17 cellular contexts compared by ENCODE assay signal in genomic region chr16:57482845-57483545, GRCh38. TPM values are rescaled to one million over a fixed set of nuclear protein-coding genes. Genes with fewer than 3 reads are reported as not detected.
DNase-seq lines count a peak whose midpoint lies in the region; ATAC-seq and TF ChIP-seq lines count a peak whose summit lies in the region.
"Had no signal": no experiment of that assay in that cellular context is flagged by ENCODE, and none has a peak within 500 bp of the region (broad histone marks: within the 10 kb centered on the region; RNA-seq: fewer than 3 reads in every experiment).

No MANE protein-coding gene starts in this region.

- H3K36me3 ChIP-seq in neural progenitor cell, result no peaks in the 10 kb centered on the region
- H3K36me3 ChIP-seq: SJCRH30 had no signal

- no peak for TF ChIP-seq CTCF in endothelial cell (IDR thresholded peaks at IDR 0.05; ENCODE audit: unreplicated experiment)
- TF ChIP-seq CTCF in neural progenitor cell (IDR thresholded peaks at IDR 0.05), result no peak
- TF ChIP-seq CTCF in type B pancreatic cell (conservative IDR thresholded peaks at IDR 0.05), result no peak

- H3K4me3 Mint-ChIP-seq in endothelial cell (ENCODE audit: unreplicated experiment) (peak overlapping the region; percentile 47), neural progenitor cell (peak overlapping the region; percentile 48), type B pancreatic cell (peak overlapping the region; percentile 61)

- H3K27me3 ChIP-seq in neural progenitor cell, result peaks cover 22% of the 10 kb centered on the region

- no peaks in the 10 kb centered on the region for H3K79me2 ChIP-seq in neural progenitor cell (ENCODE audit: low read depth)

- peaks cover 23% of the 10 kb centered on the region for H3K4me1 ChIP-seq in neural progenitor cell
- H3K4me1 ChIP-seq: SJCRH30 had no signal

- H3K27me3 Mint-ChIP-seq in endothelial cell (ENCODE audit: unreplicated experiment), result peaks cover 15% of the 10 kb centered on the region
- H3K27me3 Mint-ChIP-seq in neural progenitor cell (ENCODE audit: insufficient read depth, low read depth), result peaks cover 9% of the 10 kb centered on the region
- H3K27me3 Mint-ChIP-seq in type B pancreatic cell, result no peaks in the 10 kb centered on the region

- DNase-seq in activated effector memory CD4-positive, alpha-beta T cell treated with anti-CD3 and anti-CD28 coated beads, Interleukin-2, amount 50 U/mL, for 16 hours, result peak; percentile 60
- no peak for DNase-seq in activated effector memory CD4-positive, alpha-beta T cell treated with Interleukin-2 at 50 U/mL for 16 hours
- no peak for DNase-seq in endothelial cell (ENCODE audit: low spot score)
- DNase-seq in neural progenitor cell (ENCODE audit: low spot score), result no peak
- no peak for DNase-seq in type B pancreatic cell (ENCODE audit: extremely low spot score, unreplicated experiment)
- DNase-seq in NCI-H1105 (lab: John Stamatoyannopoulos, UW), result no peak
- DNase-seq: GF-D8, GOT3, NCI-H1417, NCI-H1930, NCI-H2171, NCI-H748 treated with DMSO at 0.1 percent for 48 hours, PC-3, SJCRH30 had no signal

- no peak overlapping the region for H2AFZ ChIP-seq in neural progenitor cell (replicated peaks)

- H3K9me3 Mint-ChIP-seq in endothelial cell (ENCODE audit: unreplicated experiment), result no peaks in the 10 kb centered on the region
- H3K9me3 Mint-ChIP-seq in neural progenitor cell, result no peaks in the 10 kb centered on the region
- H3K9me3 Mint-ChIP-seq in type B pancreatic cell, result no peaks in the 10 kb centered on the region

- no peaks in the 10 kb centered on the region for H4K20me1 ChIP-seq in neural progenitor cell (ENCODE audit: low read depth)

- no peak overlapping the region for H3K27ac Mint-ChIP-seq in endothelial cell (ENCODE audit: unreplicated experiment)
- no peak overlapping the region for H3K27ac Mint-ChIP-seq in neural progenitor cell
- no peak overlapping the region for H3K27ac Mint-ChIP-seq in type B pancreatic cell

- no peak overlapping the region for H3K27ac ChIP-seq in neural progenitor cell
- H3K27ac ChIP-seq: RWPE1, SJCRH30 had no signal

- no peaks in the 10 kb centered on the region for H3F3A ChIP-seq in neural progenitor cell (ENCODE audit: low read depth)

- peaks cover 32% of the 10 kb centered on the region for H3K4me1 Mint-ChIP-seq in endothelial cell (ENCODE audit: unreplicated experiment)
- H3K4me1 Mint-ChIP-seq in neural progenitor cell, result peaks cover 44% of the 10 kb centered on the region
- H3K4me1 Mint-ChIP-seq in type B pancreatic cell (ENCODE audit: unreplicated experiment), result peaks cover 48% of the 10 kb centered on the region

- no peak overlapping the region for H3K4me2 ChIP-seq in neural progenitor cell

- ATAC-seq in HG03571 (IDR thresholded peaks at IDR 0.05; ENCODE audit: unreplicated experiment), result no peak
- no peak for ATAC-seq in HG03378 (IDR thresholded peaks at IDR 0.05; ENCODE audit: unreplicated experiment)
- ATAC-seq: PC-3 had no signal

- H3K9ac ChIP-seq in neural progenitor cell, result no peak overlapping the region

- peaks cover 5% of the 10 kb centered on the region for H3K36me3 Mint-ChIP-seq in endothelial cell (ENCODE audit: low read depth, unreplicated experiment)
- H3K36me3 Mint-ChIP-seq in neural progenitor cell, result no peaks in the 10 kb centered on the region
- no peaks in the 10 kb centered on the region for H3K36me3 Mint-ChIP-seq in type B pancreatic cell

- H3K9me3 ChIP-seq in neural progenitor cell (ENCODE audit: low read depth), result no peaks in the 10 kb centered on the region
- H3K9me3 ChIP-seq: SJCRH30 had no signal

- H3K4me3 ChIP-seq in neural progenitor cell, result no peak overlapping the region
- H3K4me3 ChIP-seq: SJCRH30 had no signal

RNA-seq across cellular contexts. Expression of gene DOK4, which starts 3.3 kb away (rescaled TPM):
- total RNA-seq in endothelial cell (ENCODE audit: unreplicated experiment) (69.4 TPM), neural progenitor cell (ENCODE audit: low replicate concordance) (10.5 and 27.4 TPM in 2 replicates), type B pancreatic cell (ENCODE audit: low replicate concordance) (33.3 and 72.0 TPM in 2 replicates)

RNA-seq across cellular contexts. Expression of gene POLR2C, which starts 20.5 kb away (rescaled TPM):
- 52.1 TPM for total RNA-seq in endothelial cell (ENCODE audit: unreplicated experiment)
- total RNA-seq in neural progenitor cell (ENCODE audit: low replicate concordance), result 58.4 and 97.4 TPM in 2 replicates
- total RNA-seq in type B pancreatic cell (ENCODE audit: low replicate concordance), result 63.0 and 70.5 TPM in 2 replicates

RNA-seq across cellular contexts. Expression of gene COQ9, which starts 35.7 kb away (rescaled TPM):
- total RNA-seq in endothelial cell (ENCODE audit: unreplicated experiment), result 23.1 TPM
- 20.2 and 20.3 TPM in 2 replicates for total RNA-seq in neural progenitor cell (ENCODE audit: low replicate concordance)
- total RNA-seq in type B pancreatic cell (ENCODE audit: low replicate concordance), result 73.1 and 96.0 TPM in 2 replicates

RNA-seq across cellular contexts. Expression of gene CIAPIN1, which starts 35.8 kb away (rescaled TPM):
- total RNA-seq in endothelial cell (ENCODE audit: unreplicated experiment) (82.6 TPM), neural progenitor cell (ENCODE audit: low replicate concordance) (89.2 and 95.9 TPM in 2 replicates), type B pancreatic cell (ENCODE audit: low replicate concordance) (68.2 and 73.7 TPM in 2 replicates)

RNA-seq across cellular contexts. Expression of gene CCDC102A, which starts 53.4 kb away (rescaled TPM):
- total RNA-seq in endothelial cell (ENCODE audit: unreplicated experiment) (14.6 TPM), neural progenitor cell (ENCODE audit: low replicate concordance) (3.9 and 12.8 TPM in 2 replicates), type B pancreatic cell (ENCODE audit: low replicate concordance) (6.9 and 14.4 TPM in 2 replicates)
